8 cellular contexts compared by ENCODE assay signal in the genomic region with DNA sequence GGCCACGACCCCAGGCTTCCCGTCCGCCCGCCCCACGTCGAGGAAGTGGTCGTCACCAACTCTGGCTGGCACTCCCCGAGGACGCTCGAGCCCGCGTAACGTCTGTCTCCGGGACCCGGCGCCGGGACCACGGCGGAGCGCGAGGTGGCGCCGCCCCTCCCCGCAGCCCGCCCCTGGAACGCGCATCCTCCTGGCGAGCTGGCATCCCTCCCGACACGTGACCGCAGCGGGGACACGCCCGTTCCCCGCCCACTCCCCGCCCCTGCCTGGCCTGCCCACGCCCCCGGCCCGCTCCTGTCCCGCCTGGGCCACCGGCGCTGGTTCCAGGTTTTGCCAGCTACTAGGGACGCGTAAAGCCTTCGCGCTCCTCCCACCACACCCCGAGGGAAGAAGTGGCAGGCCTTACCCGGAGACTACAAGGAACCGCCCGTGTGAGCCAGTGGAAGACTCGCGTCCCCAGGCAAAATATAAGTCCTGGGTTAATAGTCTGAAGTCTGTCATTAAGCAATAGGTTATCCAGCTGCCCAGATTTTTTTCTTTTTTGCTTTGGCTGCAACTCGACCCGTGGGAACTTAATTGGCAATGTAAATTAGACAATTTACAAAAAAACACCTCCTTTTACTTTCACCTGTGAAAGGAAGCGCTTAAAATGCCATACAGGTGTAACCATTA. TPM values are rescaled to one million over a fixed set of nuclear protein-coding genes. Genes with fewer than 3 reads are reported as not detected.
DNase-seq lines count a peak whose midpoint lies in the region; ATAC-seq, FAIRE-seq and TF ChIP-seq lines count a peak whose summit lies in the region.

A gene (minus strand): TSS at position 131 of the 672 bp plus-strand sequence. CDS start 20,291 bp downstream, outside the sequence.

- no peak for TF ChIP-seq CTCF in choroid plexus epithelial cell (conservative IDR thresholded peaks at IDR 0.05; ENCODE audit: low read depth, low read length)
- TF ChIP-seq CTCF in kidney (IDR thresholded peaks at IDR 0.05; ENCODE audit: borderline replicate concordance, extremely low read depth, insufficient read depth) = no peak

- intact Hi-C loops in kidney (cut with DNase I) = no loop called here

- no peak for TF ChIP-seq POLR2A in GM18505 (IDR thresholded peaks at IDR 0.05; ENCODE audit: borderline replicate concordance, extremely low read depth, insufficient read depth, insufficient read length)

- H3K4me3 ChIP-seq in choroid plexus epithelial cell (ENCODE audit: low read depth, low read length) (peak within 1 kb of the TSS; percentile 84), kidney (ENCODE audit: low read length in 2 of 2) (peak within 1 kb of the TSS; percentile 59 to 88)

- ATAC-seq in HG03196 (IDR thresholded peaks at IDR 0.05; ENCODE audit: unreplicated experiment) = peak; percentile 56
- no peak for ATAC-seq in GM18505 (IDR thresholded peaks at IDR 0.05; ENCODE audit: unreplicated experiment)

- DNase-seq in DMS153 treated with DMSO at 0.1 percent for 48 hours (lab: John Stamatoyannopoulos, UW; ENCODE audit: unreplicated experiment) (peak; percentile 83), NCI-H510A treated with DMSO at 0.1 percent for 48 hours (lab: John Stamatoyannopoulos, UW) (peak; percentile 80), choroid plexus epithelial cell (ENCODE audit: low read depth) (peak; percentile 91), kidney (peak; percentile 98)
- peak; percentile 83 for DNase-seq in activated CD4-positive, alpha-beta T cell treated with anti-CD3 and anti-CD28 coated beads for 48 hours
- peak; percentile 75 for DNase-seq in stimulated activated CD4-positive, alpha-beta T cell treated with anti-CD3 and anti-CD28 coated beads, Interleukin-12 subunit alpha, Interleukin-12 subunit beta, amount 100 ng/mL, for 4 hours

- H3K36me3 ChIP-seq in kidney (ENCODE audit: control insufficient read depth in 1 of 2, insufficient read depth in 2 of 2, low read length in 2 of 2) = no peaks in the 10 kb centered on the region

- H3K4me1 ChIP-seq in kidney (ENCODE audit: control insufficient read depth in 1 of 2, insufficient read depth in 1 of 2, low read depth in 1 of 2, low read length in 2 of 2) = peaks cover 0 to 4% of the 10 kb centered on the region in 2 donors

- H3K27ac ChIP-seq in kidney (ENCODE audit: low read depth in 2 of 2, low read length in 2 of 2) = peak within 1 kb of the TSS in 1 of 2 donors; percentile 84

- H3K9ac ChIP-seq in kidney (ENCODE audit: low read length in 2 of 2) = peak within 1 kb of the TSS in 1 of 2 donors; percentile 60

- H3K9me3 ChIP-seq in kidney (ENCODE audit: control insufficient read depth in 1 of 2, low read length in 2 of 2) = no peaks in the 10 kb centered on the region

- FAIRE-seq in kidney (lab: Jason Lieb, UNC) = no peak

RNA-seq across cellular contexts. Expression of the gene that starts here (rescaled TPM):
- 40.3 TPM for total RNA-seq in kidney
- polyA plus RNA-seq in kidney (ENCODE audit: insufficient read depth, low read depth, low replicate concordance) = 27.0 TPM
